Comparison of ENCODE assay signal across 10 cellular contexts in the genomic region with DNA sequence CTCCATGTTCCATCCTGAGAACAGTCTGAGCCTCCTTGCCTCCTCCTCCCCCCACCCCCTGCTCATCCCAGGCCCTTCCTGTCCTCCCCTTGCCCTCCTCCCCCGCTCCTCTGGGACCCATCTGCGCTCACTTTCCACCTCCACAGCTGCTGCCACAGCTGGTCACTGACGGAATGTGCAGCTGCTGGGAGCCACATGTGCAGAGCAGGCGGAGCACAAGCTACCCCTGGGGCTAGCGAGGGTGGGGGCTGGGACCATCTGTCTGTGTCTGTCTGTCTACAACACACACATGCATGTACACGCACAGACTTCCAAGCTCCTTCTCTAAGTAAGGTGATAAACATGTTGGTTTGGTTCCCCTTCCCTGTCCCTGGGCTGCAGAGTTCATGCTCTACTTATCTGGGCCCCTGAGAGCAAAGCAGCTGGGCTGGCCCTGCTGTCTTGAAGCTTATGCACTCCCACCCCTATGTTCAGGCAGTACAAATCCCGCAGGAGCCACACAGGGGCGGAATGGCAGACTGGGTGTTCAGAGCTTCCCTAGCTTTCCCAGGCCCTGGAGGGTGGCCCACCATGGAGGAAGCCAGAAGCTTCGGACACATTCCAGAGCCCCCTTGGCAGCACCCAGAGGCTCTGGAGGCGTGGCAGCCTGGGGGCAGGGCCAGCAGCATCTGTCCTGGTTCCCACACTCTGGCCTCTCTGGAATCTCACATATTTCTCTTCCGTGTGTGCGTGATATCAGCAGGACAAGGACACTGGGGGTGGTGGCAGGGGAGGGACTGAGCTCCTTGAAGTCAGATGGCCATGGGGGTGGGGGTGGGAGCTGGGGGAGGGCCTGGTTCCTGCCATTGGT. TPM values are rescaled to one million over a fixed set of nuclear protein-coding genes. Genes with fewer than 3 reads are reported as not detected.
DNase-seq lines count a peak whose midpoint lies in the region; ATAC-seq, FAIRE-seq and TF ChIP-seq lines count a peak whose summit lies in the region.
"Had no signal": no experiment of that assay in that cellular context is flagged by ENCODE, and none has a peak within 500 bp of the region (broad histone marks: within the 10 kb centered on the region; RNA-seq: fewer than 3 reads in every experiment).

No MANE protein-coding gene starts in this region.

- H3K36me3 ChIP-seq in HUES48 (ENCODE audit: control insufficient read depth, insufficient read depth, low read length) (no peaks in the 10 kb centered on the region), bronchial epithelial cell (ENCODE audit: control insufficient read depth, insufficient read depth, low read length) (no peaks in the 10 kb centered on the region), thymus (ENCODE audit: control insufficient read depth, insufficient read depth) (no peaks in the 10 kb centered on the region)

- TF ChIP-seq CTCF in bronchial epithelial cell (IDR thresholded peaks at IDR 0.05; ENCODE audit: insufficient read depth, low read length, severe bottlenecking), result no peak

- intact Hi-C loops in left colon (cut with DNase I, micrococcal nuclease), result no loop called here

- no peak overlapping the region for H3K9ac ChIP-seq in HUES48 (ENCODE audit: low read depth, low read length)

- H3K4me1 ChIP-seq in HUES48 (ENCODE audit: control insufficient read depth, insufficient read depth, low read length) (peaks cover 6% of the 10 kb centered on the region), thymus (ENCODE audit: control insufficient read depth, insufficient read depth, low read length) (no peaks in the 10 kb centered on the region)

- H3K27ac ChIP-seq in HUES48 (ENCODE audit: low read depth, low read length) (peak overlapping the region; percentile 43), thymus (ENCODE audit: low read depth) (peak overlapping the region; percentile 33)
- H3K27ac ChIP-seq: HL-60 had no signal

- no peak overlapping the region for H3K4me3 ChIP-seq in HUES48 (ENCODE audit: low read depth, low read length)
- H3K4me3 ChIP-seq in bronchial epithelial cell (ENCODE audit: low read depth, low read length), result no peak overlapping the region
- no peak overlapping the region for H3K4me3 ChIP-seq in thymus (ENCODE audit: low read length)

- 80% methylated on average over 12 of the region's 12 CpGs for WGBS in thymus

- peaks cover 49% of the 10 kb centered on the region for H3K27me3 ChIP-seq in HUES48 (ENCODE audit: control insufficient read depth, insufficient read depth, low read length)
- peaks cover 2% of the 10 kb centered on the region for H3K27me3 ChIP-seq in bronchial epithelial cell (ENCODE audit: control insufficient read depth, insufficient read depth, low read length)
- H3K27me3 ChIP-seq in thymus (ENCODE audit: control insufficient read depth, insufficient read depth), result no peaks in the 10 kb centered on the region

- no peaks in the 10 kb centered on the region for H3K9me3 ChIP-seq in HUES48 (ENCODE audit: control insufficient read depth, insufficient read depth, low read length)
- peaks cover 1% of the 10 kb centered on the region for H3K9me3 ChIP-seq in thymus (ENCODE audit: control insufficient read depth)

- ATAC-seq in left colon, result no peak
- no peak for ATAC-seq in HG02938 (IDR thresholded peaks at IDR 0.05; ENCODE audit: unreplicated experiment)

- peak; percentile 32 for DNase-seq in bronchial epithelial cell (ENCODE audit: low read depth)
- peak; percentile 36 to 47 for DNase-seq in left colon
- no peak for DNase-seq in activated gamma-delta T cell treated with Interleukin-2 at 50 U/mL for 16 hours
- DNase-seq in NOMO-1 treated with dmso at 0.1 percent for 144 hours (lab: John Stamatoyannopoulos, UW; ENCODE audit: unreplicated experiment), result no peak
- DNase-seq in putamen (ENCODE audit: low spot score), result no peak

- no peak for FAIRE-seq in bronchial epithelial cell (lab: Jason Lieb, UNC)

RNA-seq across cellular contexts. Expression of gene HEYL, which starts 7.0 kb away (rescaled TPM):
- total RNA-seq in bronchial epithelial cell, result under 0.01 TPM in 1 of 2 replicates, not detected in the other
- 1 to 10 TPM; 1.3 to 1.9 TPM for total RNA-seq in left colon
- polyA plus RNA-seq in thymus, result 2.6 TPM

RNA-seq across cellular contexts. Expression of gene NT5C1A, which starts 25.4 kb away (rescaled TPM):
- not detected in 2 replicates for total RNA-seq in bronchial epithelial cell
- total RNA-seq in left colon, result not detected
- not detected for polyA plus RNA-seq in thymus
- total RNA-seq: T-helper 2 cell treated with Interferon-gamma antibody and Interleukin-4, amounts not matched to agents 100 ng/mL and 5 ng/mL, for 36 hours had no signal

RNA-seq across cellular contexts. Expression of gene HPCAL4, which starts 44.8 kb away (rescaled TPM):
- under 0.01 TPM in 2 replicates for total RNA-seq in bronchial epithelial cell
- total RNA-seq in left colon, result under 1 TPM in 1 of 2 donors, not detected in 1; 0.06 TPM
- polyA plus RNA-seq in thymus, result 0.34 TPM

Comparison
In these comparisons a context has a peak if more than half of its experiments do, and no peak if none do; other contexts are left out.
1. DNase-seq: peak in bronchial epithelial cell (single experiment) and left colon (2 of 2); none in activated gamma-delta T cell treated with Interleukin-2 at 50 U/mL for 16 hours (single experiment), NOMO-1 treated with dmso at 0.1 percent for 144 hours (single experiment) and putamen (single experiment).